ENCODE assay signal across 17 cellular contexts in the genomic region with DNA sequence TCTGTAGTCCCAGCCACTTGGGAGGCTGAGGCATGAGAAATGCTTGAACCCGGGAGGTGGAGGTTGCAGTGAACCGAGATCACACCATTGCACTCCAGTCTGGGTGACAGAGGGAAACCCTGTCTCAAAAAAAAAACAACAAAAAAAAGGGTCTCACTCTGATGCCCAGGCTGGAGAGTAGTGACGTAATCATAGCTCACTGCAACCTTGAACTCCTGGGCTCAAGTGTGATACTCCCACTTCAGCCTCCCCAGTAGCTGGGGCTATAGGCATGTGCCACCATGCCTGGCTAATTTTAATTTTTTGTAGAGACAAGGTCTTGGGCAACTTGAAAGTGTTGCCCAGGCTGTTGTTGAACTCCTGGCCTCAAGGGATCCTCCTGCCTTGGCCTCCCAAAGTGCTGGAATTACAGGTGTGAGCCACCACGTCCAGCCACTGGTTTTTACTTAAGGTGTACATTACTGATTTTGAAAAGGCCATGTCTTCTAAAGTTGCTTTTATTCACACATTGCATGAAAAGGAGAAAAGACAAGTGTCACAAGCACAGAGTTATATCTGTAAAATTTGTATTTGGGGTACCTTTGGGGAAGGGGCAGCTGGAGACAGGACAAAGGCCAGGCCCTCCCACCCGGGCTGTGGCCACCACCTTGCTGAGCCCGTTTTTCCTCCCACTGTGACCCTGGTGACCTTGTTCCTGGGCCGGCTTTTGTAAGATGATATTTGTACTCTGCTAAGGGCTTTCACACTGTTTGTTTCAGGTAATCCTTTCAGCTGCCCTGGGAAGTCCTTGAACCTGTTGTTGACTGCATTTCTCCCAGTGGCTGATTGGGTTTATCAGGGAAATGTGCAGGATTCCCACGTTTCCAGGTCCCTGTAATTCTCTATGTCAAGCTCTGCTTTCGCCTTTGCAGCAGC. TPM values are rescaled to one million over a fixed set of nuclear protein-coding genes. Genes with fewer than 3 reads are reported as not detected.
A peak's percentile ranks its signal among the peaks of the same experiment; 100 is the strongest.
DNase-seq lines count a peak whose midpoint lies in the region; ATAC-seq and TF ChIP-seq lines count a peak whose summit lies in the region.
"Had no signal": no experiment of that assay in that cellular context is flagged by ENCODE, and none has a peak within 500 bp of the region (broad histone marks: within the 10 kb centered on the region; RNA-seq: fewer than 3 reads in every experiment).

No MANE protein-coding gene starts in this region.

- peak; percentile 59 to 65 (median 61) for ATAC-seq in right lobe of liver
- ATAC-seq: A549; activated naive CD4-positive, alpha-beta T cell treated with anti-CD3 and anti-CD28 coated beads, Interleukin-2, amount 50 U/mL, for 72 hours had no signal

- H3K4me3 ChIP-seq in adipocyte (ENCODE audit: low read length) (no peak overlapping the region), right lobe of liver (no peak overlapping the region), tibial nerve (no peak overlapping the region)
- H3K4me3 ChIP-seq: A549, breast epithelium, upper lobe of left lung had no signal

- intact Hi-C loops in right lobe of liver (cut with DNase I): no loop called here

- no peak for TF ChIP-seq EP300 in tibial nerve (IDR thresholded peaks at IDR 0.05)

- H3K27ac ChIP-seq in right lobe of liver: peak overlapping the region in 2 of 3 donors; percentile 76 to 97
- H3K27ac ChIP-seq in tibial nerve: peak overlapping the region in 3 of 4 donors; percentile 51 to 83 (median 73)
- H3K27ac ChIP-seq: A549, breast epithelium, KMS-11, upper lobe of left lung had no signal

- peak; percentile 7 for DNase-seq in NCI-H146 (lab: John Stamatoyannopoulos, UW)
- DNase-seq in NCI-H146 treated with DMSO at 0.1 percent for 48 hours (lab: John Stamatoyannopoulos, UW; ENCODE audit: unreplicated experiment): no peak
- no peak for DNase-seq in adipocyte (ENCODE audit: low read depth)
- peak in 2 of 3 donors; percentile 66 to 72 for DNase-seq in right lobe of liver
- DNase-seq in tibial nerve (ENCODE audit: low spot score in 2 of 2): no peak
- no peak for DNase-seq in 8988T
- DNase-seq in AG20443 (ENCODE audit: low spot score): no peak
- DNase-seq in activated CD4-positive, alpha-beta T cell treated with anti-CD3 and anti-CD28 coated beads, Interleukin-2, amount 50 U/mL, for 4 hours: no peak
- DNase-seq: activated CD4-positive, alpha-beta T cell treated with anti-CD3 and anti-CD28 coated beads, Interleukin-2, amount 50 U/mL, for 48 hours; activated T-cell treated with anti-CD3 and anti-CD28 coated beads, Interleukin-2, amount 50 U/mL, for 24 hours; NCI-H1105 treated with DMSO at 0.1 percent for 48 hours; small intestine had no signal

- no peaks in the 10 kb centered on the region for H3K27me3 ChIP-seq in adipocyte (replicated peaks; ENCODE audit: control insufficient read depth, insufficient read depth, low read length)
- no peaks in the 10 kb centered on the region for H3K27me3 ChIP-seq in right lobe of liver
- no peaks in the 10 kb centered on the region for H3K27me3 ChIP-seq in tibial nerve
- H3K27me3 ChIP-seq: breast epithelium, upper lobe of left lung had no signal

- TF ChIP-seq POLR2A in right lobe of liver (IDR thresholded peaks at IDR 0.05): no peak
- TF ChIP-seq POLR2A in tibial nerve (IDR thresholded peaks at IDR 0.05): no peak

- TF ChIP-seq CTCF in right lobe of liver (IDR thresholded peaks at IDR 0.05): no peak
- no peak for TF ChIP-seq CTCF in tibial nerve (IDR thresholded peaks at IDR 0.05)

- H3K9ac ChIP-seq in adipocyte (ENCODE audit: low read length): peak overlapping the region; percentile 2
- H3K9ac ChIP-seq: KMS-11 had no signal

- H3K4me1 ChIP-seq in adipocyte (ENCODE audit: control insufficient read depth, insufficient read depth, low read length) (peaks cover 51% of the 10 kb centered on the region), right lobe of liver (peaks cover 0 to 67% (median 25%) of the 10 kb centered on the region in 4 donors), tibial nerve (peaks cover 0 to 56% (median 14%) of the 10 kb centered on the region in 4 donors)
- H3K4me1 ChIP-seq: A549 had no signal

- peaks cover 11% of the 10 kb centered on the region for H3K36me3 ChIP-seq in adipocyte (ENCODE audit: control insufficient read depth, insufficient read depth, low read length, severe bottlenecking)
- peaks cover 0 to 25% (median 8%) of the 10 kb centered on the region in 4 donors for H3K36me3 ChIP-seq in right lobe of liver
- H3K36me3 ChIP-seq in tibial nerve: peaks cover 0 to 19% (median 0%) of the 10 kb centered on the region in 3 donors
- H3K36me3 ChIP-seq: breast epithelium had no signal

- H3K9me3 ChIP-seq in adipocyte (ENCODE audit: control insufficient read depth, low read length): no peaks in the 10 kb centered on the region
- no peaks in the 10 kb centered on the region for H3K9me3 ChIP-seq in right lobe of liver
- H3K9me3 ChIP-seq in tibial nerve: no peaks in the 10 kb centered on the region
- H3K9me3 ChIP-seq: A549, breast epithelium, upper lobe of left lung had no signal

- 50% methylated on average over 7 of the region's 9 CpGs for WGBS in right lobe of liver (ENCODE audit: insufficient coverage, low coverage, low lambda C conversion rate, missing lambda C conversion rate)
- 61 to 62% methylated on average over 9 of the region's 9 CpGs for WGBS in tibial nerve, 2 donors

RNA-seq across cellular contexts. Expression of a gene that starts 11.5 kb away (rescaled TPM):
- total RNA-seq in right lobe of liver (100 to 1,000 TPM in 2 of 6 experiments, 10 to 100 TPM in 4; 30.8 to 163 (median 92.0) TPM), tibial nerve (100 to 1,000 TPM in 1 of 4 donors, 10 to 100 TPM in 3; 42.5 to 126 (median 61.3) TPM)

Comparison
In these comparisons a context has a peak if more than half of its experiments do, and no peak if none do; other contexts are left out.
1. DNase-seq: peak in NCI-H146 (single experiment) and right lobe of liver (2 of 3); none in NCI-H146 treated with DMSO at 0.1 percent for 48 hours (single experiment), adipocyte (single experiment), tibial nerve (0 of 2), 8988T (single experiment), AG20443 (single experiment) and activated CD4-positive, alpha-beta T cell treated with anti-CD3 and anti-CD28 coated beads, Interleukin-2, amount 50 U/mL, for 4 hours (0 of 2).